15 cellular contexts compared by ENCODE assay signal in the genomic region with DNA sequence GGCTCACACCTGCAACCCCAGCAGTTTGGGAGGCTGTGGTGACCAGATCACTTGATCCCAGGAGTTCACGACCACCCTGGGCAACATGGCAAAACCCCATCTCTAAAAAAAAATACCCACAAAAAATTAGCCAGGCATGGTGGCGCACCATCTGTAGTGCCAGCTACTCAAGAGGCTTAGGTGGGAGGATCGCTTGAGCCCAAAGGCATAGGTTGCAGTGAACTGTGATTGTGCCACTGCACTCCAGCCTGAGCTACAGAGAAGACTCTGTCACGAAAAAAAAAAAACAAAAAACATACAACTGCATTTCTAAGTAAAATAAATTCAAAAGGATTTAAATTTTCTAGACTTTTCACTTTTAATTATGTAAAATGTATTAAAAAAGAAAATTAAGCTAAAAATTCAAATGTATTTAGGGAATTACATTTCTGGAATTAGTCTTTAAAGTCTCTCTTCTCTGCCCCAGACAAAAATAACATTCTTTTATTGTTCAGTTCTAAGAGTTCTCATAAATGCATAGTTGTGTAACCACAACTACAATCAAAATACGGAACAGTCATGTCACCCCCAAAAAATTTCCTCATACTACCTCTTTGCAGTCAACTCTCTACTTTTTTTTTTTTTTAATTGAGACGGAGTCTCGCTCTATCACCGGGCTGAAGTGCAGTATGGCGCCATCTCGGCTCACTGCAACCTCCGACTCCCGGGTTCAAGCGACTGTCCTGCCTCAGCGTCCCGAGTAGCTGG. TPM values are rescaled to one million over a fixed set of nuclear protein-coding genes. Genes with fewer than 3 reads are reported as not detected.
DNase-seq lines count a peak whose midpoint lies in the region; ATAC-seq, FAIRE-seq and TF ChIP-seq lines count a peak whose summit lies in the region.
"Had no signal": no experiment of that assay in that cellular context is flagged by ENCODE, and none has a peak within 500 bp of the region (broad histone marks: within the 10 kb centered on the region; RNA-seq: fewer than 3 reads in every experiment).

No MANE protein-coding gene starts in this region.

- no peak for TF ChIP-seq RAD21 in K562 (CRISPR knock-in tag; conservative IDR thresholded peaks at IDR 0.05 in 1 of 2, IDR thresholded peaks at IDR 0.05 in 1 of 2)

- peak overlapping the region; percentile 36 for H3K27ac Mint-ChIP-seq in osteocyte (ENCODE audit: unreplicated experiment)
- H3K27ac Mint-ChIP-seq: activated naive CD4-positive, alpha-beta T cell treated with anti-CD3 and anti-CD28 coated beads, Interleukin-2, amount 10 ng/mL, durations not matched to agents 7 days and 5 days had no signal

- no peak overlapping the region for H2AFZ ChIP-seq in K562 (ENCODE audit: low read depth, low read length)
- H2AFZ ChIP-seq: parathyroid adenoma had no signal

- TF ChIP-seq CTCF in BJ (IDR thresholded peaks at IDR 0.05; ENCODE audit: insufficient read depth, low read depth, low read length) (no peak), K562 (IDR thresholded peaks at IDR 0.05 in 2 of 3, conservative IDR thresholded peaks at IDR 0.05 in 1 of 3; ENCODE audit: insufficient read depth in 2 of 3, low read depth in 1 of 3, low read length in 3 of 3) (no peak), osteocyte (IDR thresholded peaks at IDR 0.05) (no peak)

- peaks cover 3% of the 10 kb centered on the region; the same call in 1 of the 2 replicates for H4K20me1 ChIP-seq in K562 (replicated peaks; ENCODE audit: control insufficient read depth, insufficient read depth, low read length)

- peaks cover 12 to 20% of the 10 kb centered on the region in 2 experiments; a peak in 4 of 5 replicates for H3K4me1 ChIP-seq in K562 (replicated peaks in 1 of 2; ENCODE audit: control insufficient read depth in 2 of 2, insufficient read depth in 2 of 2, low read length in 2 of 2)
- H3K4me1 ChIP-seq: BLaER1, parathyroid adenoma had no signal

- H3K4me3 ChIP-seq in BJ (ENCODE audit: low read depth, low read length) (no peak overlapping the region), K562 (no peak overlapping the region)
- H3K4me3 ChIP-seq: BLaER1 had no signal

- TF ChIP-seq EP300 in K562 (IDR thresholded peaks at IDR 0.05; ENCODE audit: low read length) = no peak

- peaks cover 11% of the 10 kb centered on the region for H3K36me3 Mint-ChIP-seq in osteocyte (ENCODE audit: unreplicated experiment)

- ATAC-seq in K562 = peak; percentile 30
- ATAC-seq in GM18498 (IDR thresholded peaks at IDR 0.05; ENCODE audit: unreplicated experiment) = no peak
- no peak for ATAC-seq in HG03520 (IDR thresholded peaks at IDR 0.05; ENCODE audit: unreplicated experiment)
- ATAC-seq: activated CD4-positive, CD25-positive, alpha-beta regulatory T cell treated with anti-CD3 and anti-CD28 coated beads, Interleukin-2, amount 50 U/mL, for 24 hours had no signal

- no peak overlapping the region for H3K27ac ChIP-seq in K562 (ENCODE audit: extremely low read depth, low read depth, low read length)
- H3K27ac ChIP-seq: BLaER1, parathyroid adenoma had no signal

- WGBS in K562 (ENCODE audit: insufficient coverage, low coverage, missing lambda C conversion rate) = 82% methylated on average over 15 of the region's 15 CpGs

- TF ChIP-seq POLR2A in K562 (conservative IDR thresholded peaks at IDR 0.05) = 0 out of 2 replicates have a peak, but pooled peaks have one; percentile 36

- H3K36me3 ChIP-seq in BJ (ENCODE audit: control insufficient read depth, insufficient read depth, low read length) (no peaks in the 10 kb centered on the region), K562 (ENCODE audit: control insufficient read depth, insufficient read depth, low read length) (peaks cover 41% of the 10 kb centered on the region)

- intact Hi-C loops in K562 (cut with micrococcal nuclease) = no loop called here

- H3K27me3 ChIP-seq in BJ (ENCODE audit: control insufficient read depth, insufficient read depth, low read length) (no peaks in the 10 kb centered on the region), K562 (ENCODE audit: control insufficient read depth in 2 of 2, insufficient read depth in 2 of 2, low read length in 2 of 2) (no peaks in the 10 kb centered on the region)
- H3K27me3 ChIP-seq: BLaER1 had no signal

- H3K9me3 ChIP-seq in K562 (replicated peaks; ENCODE audit: control insufficient read depth, insufficient read depth, low read depth, low read length) = no peaks in the 10 kb centered on the region
- H3K9me3 ChIP-seq: BLaER1 had no signal

- CTCF ChIA-PET in BJ (lab: Yijun Ruan, JAX) (interaction anchor here (0.6 to 2.0 kb wide), 3 partner anchors 22 to 196 kb away, joined by 3 to 8 read pairs (median 3); no protein-coding TSS in a partner anchor), K562 (lab: Yijun Ruan, JAX; ENCODE audit: low intra/inter-chr PET ratio) (no interaction called here)

- H3K79me2 ChIP-seq in K562 (ENCODE audit: control insufficient read depth, insufficient read depth, low read length) = peaks cover 88% of the 10 kb centered on the region

- FAIRE-seq in K562 (lab: Jason Lieb, UNC) = no peak

- DNase-seq in BJ (ENCODE audit: low read depth) = peak; percentile 77
- peak; percentile 72 for DNase-seq in LHCN-M2 (ENCODE audit: low read depth)
- no peak for DNase-seq in K562 (ENCODE audit: extremely low read depth in 1 of 4, low spot score in 3 of 4)
- no peak for DNase-seq in osteocyte (ENCODE audit: extremely low spot score, unreplicated experiment)
- DNase-seq in DMS 273 treated with DMSO at 0.1 percent for 48 hours (lab: John Stamatoyannopoulos, UW) = no peak
- no peak for DNase-seq in NCI-H2171 (lab: John Stamatoyannopoulos, UW)
- DNase-seq: activated naive CD4-positive, alpha-beta T cell treated with anti-CD3 and anti-CD28 coated beads, Interleukin-2, amount 10 ng/mL, durations not matched to agents 7 days and 5 days; NCI-H1417 treated with DMSO at 0.1 percent for 48 hours; NCI-H2227 treated with DMSO at 0.1 percent for 48 hours; SHP77 treated with DMSO at 0.1 percent for 48 hours had no signal

- POLR2A ChIA-PET in BJ (lab: Charles Lee) (interaction anchor here (0.6 to 0.7 kb wide), 2 partner anchors 10 to 66 kb away, joined by 4 to 9 read pairs; no protein-coding TSS in a partner anchor), K562 (lab: Yijun Ruan, JAX) (interaction anchor here (0.5 to 2.7 kb wide), 5 partner anchors 9 to 216 kb away, joined by 3 to 27 read pairs (median 4); partner anchors contain the start of gene FAM222B)

- no peak overlapping the region for H3K4me3 Mint-ChIP-seq in osteocyte (ENCODE audit: unreplicated experiment)
- H3K4me3 Mint-ChIP-seq: activated naive CD4-positive, alpha-beta T cell treated with anti-CD3 and anti-CD28 coated beads, Interleukin-2, amount 10 ng/mL, durations not matched to agents 7 days and 5 days had no signal

- BruUV-seq in K562 (replicated peaks; lab: Mats Ljungman, UMichigan) = no TSS peak

- no peaks in the 10 kb centered on the region for H3K9me3 Mint-ChIP-seq in osteocyte (ENCODE audit: unreplicated experiment)
- H3K9me3 Mint-ChIP-seq: activated naive CD4-positive, alpha-beta T cell treated with anti-CD3 and anti-CD28 coated beads, Interleukin-2, amount 10 ng/mL, durations not matched to agents 7 days and 5 days had no signal

- in situ Hi-C loops in K562 (cut with MboI) = no loop called here

- H3K4me2 ChIP-seq in K562 (ENCODE audit: insufficient read depth, low read length) = no peak overlapping the region
- H3K4me2 ChIP-seq: BLaER1 had no signal

- H3K27me3 Mint-ChIP-seq in osteocyte (ENCODE audit: unreplicated experiment) = no peaks in the 10 kb centered on the region
- H3K27me3 Mint-ChIP-seq: activated naive CD4-positive, alpha-beta T cell treated with anti-CD3 and anti-CD28 coated beads, Interleukin-2, amount 10 ng/mL, durations not matched to agents 7 days and 5 days had no signal

- no peaks in the 10 kb centered on the region for H3K9me1 ChIP-seq in K562 (ENCODE audit: control insufficient read depth, insufficient read depth, low read length)

- H3K4me1 Mint-ChIP-seq in osteocyte (ENCODE audit: unreplicated experiment) = peaks cover 24% of the 10 kb centered on the region

- peak overlapping the region in 1 of 2 experiments; percentile 77; a peak in 1 of 4 replicates for H3K9ac ChIP-seq in K562 (ENCODE audit: insufficient read depth in 1 of 2, low read depth in 2 of 2, low read length in 2 of 2)
- H3K9ac ChIP-seq: BLaER1, parathyroid adenoma had no signal

RNA-seq across cellular contexts. Expression of gene FAM222B, which starts 14.1 kb away (rescaled TPM):
- 4.4 and 5.2 TPM in 2 replicates for polyA plus RNA-seq in BJ (2011; rRNA removed)
- 6.4 and 7.9 TPM in 2 replicates for polyA minus RNA-seq in BJ (2011; rRNA and poly(A)+ RNA removed)
- total RNA-seq in LHCN-M2 (2014; rRNA removed) = 16.2 and 18.0 TPM in 2 replicates
- 18.1 TPM for polyA plus RNA-seq in LHCN-M2 (2012)
- 115 and 118 TPM in 2 replicates for total RNA-seq in K562 (2011; cell fraction: chromatin; rRNA removed; ENCODE audit: low replicate concordance)
- 34.0 and 45.9 TPM in 2 replicates for total RNA-seq in K562 (2011; cell fraction: nucleolus; rRNA removed)
- 86.2 and 134 TPM in 2 replicates for total RNA-seq in K562 (2011; cell fraction: nucleoplasm; rRNA removed)
- total RNA-seq in K562 (2014; rRNA removed) = 7.4 and 14.0 TPM in 2 replicates
- total RNA-seq in K562 (2014; rRNA removed; fragmentation: Illumina TruSeq; extraction: Trizol) = 7.5 and 8.5 TPM in 2 replicates
- 8.5 TPM in 2 replicates for total RNA-seq in K562 (2015; rRNA removed; fragmentation: Illumina TruSeq; extraction: Trizol)
- 31.1 and 32.9 TPM in 2 replicates for total RNA-seq in K562 (2021)
- polyA plus RNA-seq in K562 (2011; rRNA removed) = 7.3 and 8.3 TPM in 2 replicates
- 11.9 and 18.3 TPM in 2 replicates for polyA plus RNA-seq in K562 (2011; cell fraction: cytosol; rRNA removed)
- polyA plus RNA-seq in K562 (2011; cell fraction: nucleus; rRNA removed) = 10.0 and 18.6 TPM in 2 replicates
- polyA plus RNA-seq in K562 (2012) = 21.1 and 26.3 TPM in 2 replicates
- 34.5 and 34.6 TPM in 2 replicates for polyA plus RNA-seq in K562 (2014; fragmentation: Illumina TruSeq; extraction: Trizol)
- polyA plus RNA-seq in K562 (2014; fragmentation: Nextera tagmentation; extraction: Ambion mirVana) = 1 to 10 TPM; 4.0 to 6.7 TPM
- 10.9 TPM in 2 replicates for polyA plus RNA-seq in K562 (2014; rRNA removed)
- polyA minus RNA-seq in K562 (2011; rRNA and poly(A)+ RNA removed) = 17.9 and 18.4 TPM in 2 replicates
- polyA minus RNA-seq in K562 (2011; cell fraction: cytosol; rRNA and poly(A)+ RNA removed) = 20.8 and 24.7 TPM in 2 replicates
- 7.1 and 7.9 TPM in 2 replicates for polyA minus RNA-seq in K562 (2011; cell fraction: nucleus; rRNA and poly(A)+ RNA removed)
- total RNA-seq in osteocyte = 19.4 and 21.2 TPM in 2 replicates

RNA-seq across cellular contexts. Expression of gene ERAL1, which starts 26.3 kb away (rescaled TPM):
- polyA plus RNA-seq in BJ (2011; rRNA removed) (57.2 and 84.1 TPM in 2 replicates), K562 (2011; rRNA removed) (123 and 132 TPM in 2 replicates), K562 (2014; fragmentation: Illumina TruSeq; extraction: Trizol) (143 and 149 TPM in 2 replicates), K562 (2014; fragmentation: Nextera tagmentation; extraction: Ambion mirVana) (100 to 1,000 TPM; 306 to 351 TPM), K562 (2014; rRNA removed) (106 and 135 TPM in 2 replicates)
- 35.9 and 64.5 TPM in 2 replicates for polyA minus RNA-seq in BJ (2011; rRNA and poly(A)+ RNA removed)
- total RNA-seq in LHCN-M2 (2014; rRNA removed) (41.3 and 49.2 TPM in 2 replicates), K562 (2014; rRNA removed) (65.2 and 82.2 TPM in 2 replicates), K562 (2014; rRNA removed; fragmentation: Illumina TruSeq; extraction: Trizol) (35.9 and 37.5 TPM in 2 replicates), K562 (2015; rRNA removed; fragmentation: Illumina TruSeq; extraction: Trizol) (42.2 and 44.8 TPM in 2 replicates), K562 (2021) (97.5 and 98.3 TPM in 2 replicates), osteocyte (38.3 and 38.5 TPM in 2 replicates)
- 44.2 TPM for polyA plus RNA-seq in LHCN-M2 (2012)
- total RNA-seq in K562 (2011; cell fraction: chromatin; rRNA removed; ENCODE audit: low replicate concordance) = 47.5 and 136 TPM in 2 replicates
- total RNA-seq in K562 (2011; cell fraction: nucleolus; rRNA removed) = 90.7 and 91.3 TPM in 2 replicates
- 66.9 and 68.4 TPM in 2 replicates for total RNA-seq in K562 (2011; cell fraction: nucleoplasm; rRNA removed)
- polyA plus RNA-seq in K562 (2011; cell fraction: cytosol; rRNA removed) = 145 and 255 TPM in 2 replicates
- polyA plus RNA-seq in K562 (2011; cell fraction: nucleus; rRNA removed) = 106 and 137 TPM in 2 replicates
- polyA plus RNA-seq in K562 (2012) = 90.4 and 103 TPM in 2 replicates
- 74.6 and 135 TPM in 2 replicates for polyA minus RNA-seq in K562 (2011; rRNA and poly(A)+ RNA removed)
- polyA minus RNA-seq in K562 (2011; cell fraction: cytosol; rRNA and poly(A)+ RNA removed) = 72.4 and 111 TPM in 2 replicates
- polyA minus RNA-seq in K562 (2011; cell fraction: nucleus; rRNA and poly(A)+ RNA removed) = 45.1 and 67.7 TPM in 2 replicates

Comparison
In these comparisons a context has a peak if more than half of its experiments do, and no peak if none do; other contexts are left out.
1. DNase-seq: peak in BJ (single experiment) and LHCN-M2 (single experiment); none in K562 (0 of 4), osteocyte (single experiment), DMS 273 treated with DMSO at 0.1 percent for 48 hours (single experiment) and NCI-H2171 (single experiment).